In the genomic region with DNA sequence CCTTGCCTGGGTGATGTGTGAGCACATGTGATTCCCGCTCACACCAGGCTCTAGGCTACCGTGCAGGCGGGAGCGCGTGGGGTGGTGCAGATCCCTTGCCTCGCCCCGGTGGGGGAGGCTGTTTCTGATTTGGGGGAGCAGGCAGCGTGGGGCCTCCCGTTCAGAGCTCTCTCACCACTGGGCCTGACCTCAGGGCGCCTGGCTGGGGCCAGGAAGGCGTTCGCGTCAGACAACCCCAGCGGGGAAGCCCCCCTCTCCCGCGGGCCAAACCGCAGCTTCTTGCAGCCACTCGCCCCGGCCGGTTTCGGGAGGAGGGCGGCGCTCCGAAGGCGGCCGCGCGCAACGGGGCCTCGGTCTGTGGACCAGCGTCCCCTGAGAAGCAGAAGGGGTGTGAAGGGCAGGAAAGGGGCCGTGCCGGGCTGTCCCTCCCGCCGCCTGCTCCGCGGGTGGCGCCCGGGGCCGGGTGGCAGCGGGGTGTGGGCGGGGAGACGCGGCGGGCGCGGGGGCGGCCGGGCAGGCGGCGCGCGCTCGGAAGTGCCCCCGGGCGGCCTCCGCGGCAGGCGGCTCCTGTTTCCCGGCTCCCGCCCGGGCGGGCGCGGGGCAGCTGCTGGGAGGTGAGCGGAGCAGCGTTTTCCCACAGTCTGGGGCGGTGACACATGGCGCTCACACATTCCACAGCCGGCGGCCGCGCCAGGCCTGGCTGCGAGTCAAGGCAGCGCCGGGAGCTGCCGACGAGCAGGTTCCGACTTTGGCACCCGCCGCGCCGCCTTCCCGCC, we compare ENCODE assay signal across 1 cellular context.
TF ChIP-seq lines count a peak whose summit lies in the region.

No MANE protein-coding gene starts in this region.

TF ChIP-seq in HepG2, 621 proteins besides CTCF, POLR2A, EP300 and RAD21 (continued from another document):
- TF ChIP-seq ZNF770 (CRISPR knock-in tag; IDR thresholded peaks at IDR 0.05) (0 out of 2 replicates have a peak, but pooled peaks have one; percentile 36), SOX13 (IDR thresholded peaks at IDR 0.05) (no peak), SOX13 (CRISPR knock-in tag; conservative IDR thresholded peaks at IDR 0.05 in 1 of 2, IDR thresholded peaks at IDR 0.05 in 1 of 2) (peak in 1 of 2 experiments; percentile 52; a peak in 1 of 4 replicates), GATA4 (IDR thresholded peaks at IDR 0.05; ENCODE audit: borderline replicate concordance, low read depth) (no peak), CCDC6 (CRISPR knock-in tag; IDR thresholded peaks at IDR 0.05) (no peak; the same call in 1 of the 2 replicates), ZNF275 (CRISPR knock-in tag; IDR thresholded peaks at IDR 0.05; ENCODE audit: borderline replicate concordance) (no peak; the same call in 1 of the 2 replicates), DZIP1 (CRISPR knock-in tag; IDR thresholded peaks at IDR 0.05) (peak; percentile 94), TSC22D2 (CRISPR knock-in tag; IDR thresholded peaks at IDR 0.05; ENCODE audit: borderline replicate concordance) (peak; percentile 95)
- TF ChIP-seq, protein P1, sequence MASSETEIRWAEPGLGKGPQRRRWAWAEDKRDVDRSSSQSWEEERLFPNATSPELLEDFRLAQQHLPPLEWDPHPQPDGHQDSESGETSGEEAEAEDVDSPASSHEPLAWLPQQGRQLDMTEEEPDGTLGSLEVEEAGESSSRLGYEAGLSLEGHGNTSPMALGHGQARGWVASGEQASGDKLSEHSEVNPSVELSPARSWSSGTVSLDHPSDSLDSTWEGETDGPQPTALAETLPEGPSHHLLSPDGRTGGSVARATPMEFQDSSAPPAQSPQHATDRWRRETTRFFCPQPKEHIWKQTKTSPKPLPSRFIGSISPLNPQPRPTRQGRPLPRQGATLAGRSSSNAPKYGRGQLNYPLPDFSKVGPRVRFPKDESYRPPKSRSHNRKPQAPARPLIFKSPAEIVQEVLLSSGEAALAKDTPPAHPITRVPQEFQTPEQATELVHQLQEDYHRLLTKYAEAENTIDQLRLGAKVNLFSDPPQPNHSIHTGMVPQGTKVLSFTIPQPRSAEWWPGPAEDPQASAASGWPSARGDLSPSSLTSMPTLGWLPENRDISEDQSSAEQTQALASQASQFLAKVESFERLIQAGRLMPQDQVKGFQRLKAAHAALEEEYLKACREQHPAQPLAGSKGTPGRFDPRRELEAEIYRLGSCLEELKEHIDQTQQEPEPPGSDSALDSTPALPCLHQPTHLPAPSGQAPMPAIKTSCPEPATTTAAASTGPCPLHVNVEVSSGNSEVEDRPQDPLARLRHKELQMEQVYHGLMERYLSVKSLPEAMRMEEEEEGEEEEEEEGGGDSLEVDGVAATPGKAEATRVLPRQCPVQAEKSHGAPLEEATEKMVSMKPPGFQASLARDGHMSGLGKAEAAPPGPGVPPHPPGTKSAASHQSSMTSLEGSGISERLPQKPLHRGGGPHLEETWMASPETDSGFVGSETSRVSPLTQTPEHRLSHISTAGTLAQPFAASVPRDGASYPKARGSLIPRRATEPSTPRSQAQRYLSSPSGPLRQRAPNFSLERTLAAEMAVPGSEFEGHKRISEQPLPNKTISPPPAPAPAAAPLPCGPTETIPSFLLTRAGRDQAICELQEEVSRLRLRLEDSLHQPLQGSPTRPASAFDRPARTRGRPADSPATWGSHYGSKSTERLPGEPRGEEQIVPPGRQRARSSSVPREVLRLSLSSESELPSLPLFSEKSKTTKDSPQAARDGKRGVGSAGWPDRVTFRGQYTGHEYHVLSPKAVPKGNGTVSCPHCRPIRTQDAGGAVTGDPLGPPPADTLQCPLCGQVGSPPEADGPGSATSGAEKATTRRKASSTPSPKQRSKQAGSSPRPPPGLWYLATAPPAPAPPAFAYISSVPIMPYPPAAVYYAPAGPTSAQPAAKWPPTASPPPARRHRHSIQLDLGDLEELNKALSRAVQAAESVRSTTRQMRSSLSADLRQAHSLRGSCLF (CRISPR knock-in tag; IDR thresholded peaks at IDR 0.05; ENCODE audit: borderline replicate concordance) = peak; percentile 98; the same call in 1 of the 2 replicates
